Comparison of ENCODE assay signal across 12 cellular contexts in the genomic region with DNA sequence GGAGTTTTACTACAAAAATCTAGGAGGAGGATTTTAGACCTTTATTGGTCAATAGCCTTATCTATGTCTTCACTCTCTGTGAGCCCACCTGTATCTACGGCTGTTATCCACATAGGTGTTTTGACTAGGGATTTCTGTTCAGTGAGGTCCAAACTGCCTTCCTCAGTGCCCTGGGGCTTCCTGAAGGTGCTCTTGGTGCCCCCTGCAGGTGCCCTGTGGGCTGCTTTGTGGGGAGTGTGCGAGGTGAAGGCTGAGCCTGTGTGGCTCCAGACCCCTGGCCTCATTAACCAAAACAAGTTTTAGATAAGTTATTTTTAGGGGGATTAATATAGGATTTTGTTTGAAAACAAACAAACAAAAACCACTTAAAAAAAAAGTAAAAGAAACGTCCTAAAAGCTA.
DNase-seq lines count a peak whose midpoint lies in the region; ATAC-seq and TF ChIP-seq lines count a peak whose summit lies in the region.
"Had no signal": no experiment of that assay in that cellular context is flagged by ENCODE, and none has a peak within 500 bp of the region (broad histone marks: within the 10 kb centered on the region; RNA-seq: fewer than 3 reads in every experiment).

No MANE protein-coding gene starts in this region.

- H3K4me3 ChIP-seq in retinal pigment epithelial cell (ENCODE audit: low read length) = no peak overlapping the region
- H3K4me3 ChIP-seq: heart left ventricle had no signal

- H3K36me3 Mint-ChIP-seq in chondrocyte (ENCODE audit: low read depth) = peaks cover 2% of the 10 kb centered on the region
- H3K36me3 Mint-ChIP-seq in natural killer cell = no peaks in the 10 kb centered on the region

- H3K9me3 Mint-ChIP-seq in chondrocyte (ENCODE audit: low read depth) (no peaks in the 10 kb centered on the region), natural killer cell (no peaks in the 10 kb centered on the region)
- H3K9me3 Mint-ChIP-seq: activated CD4-positive, alpha-beta T cell treated with anti-CD3 and anti-CD28 coated beads, Interleukin-2, amount 10 ng/mL, durations not matched to agents 24 days and 14 days had no signal

- ATAC-seq in natural killer cell = no peak
- ATAC-seq: heart left ventricle had no signal

- peak; percentile 52 for DNase-seq in NCI-H82 (lab: John Stamatoyannopoulos, UW)
- no peak for DNase-seq in NCI-H82 treated with DMSO at 0.1 percent for 48 hours (lab: John Stamatoyannopoulos, UW; ENCODE audit: unreplicated experiment)
- peak; percentile 30 for DNase-seq in NCI-H1092 treated with DMSO at 0.1 percent for 48 hours (lab: John Stamatoyannopoulos, UW)
- DNase-seq in chondrocyte (ENCODE audit: low spot score) = no peak
- DNase-seq in retinal pigment epithelial cell (ENCODE audit: low read depth) = no peak
- DNase-seq in amniotic stem cell (lab: John Stamatoyannopoulos, UW) = no peak
- DNase-seq in SKM-1 treated with dmso at 0.1 percent for 144 hours (lab: John Stamatoyannopoulos, UW; ENCODE audit: unreplicated experiment) = no peak
- DNase-seq in natural killer cell = no peak
- DNase-seq: activated CD4-positive, alpha-beta T cell treated with anti-CD3 and anti-CD28 coated beads, Interleukin-2, amount 10 ng/mL, durations not matched to agents 24 days and 14 days; heart left ventricle; NCI-H2171 treated with DMSO at 0.1 percent for 48 hours; SIG-M5 had no signal

- H3K4me3 Mint-ChIP-seq in chondrocyte (ENCODE audit: unreplicated experiment) = no peak overlapping the region
- H3K4me3 Mint-ChIP-seq in natural killer cell = no peak overlapping the region
- H3K4me3 Mint-ChIP-seq: activated CD4-positive, alpha-beta T cell treated with anti-CD3 and anti-CD28 coated beads, Interleukin-2, amount 10 ng/mL, durations not matched to agents 24 days and 14 days had no signal

- TF ChIP-seq CTCF in chondrocyte (IDR thresholded peaks at IDR 0.05) (peak; percentile 35), retinal pigment epithelial cell (conservative IDR thresholded peaks at IDR 0.05; ENCODE audit: low read depth, low read length) (peak; percentile 49), natural killer cell (IDR thresholded peaks at IDR 0.05) (no peak)

- H3K27me3 Mint-ChIP-seq in chondrocyte (ENCODE audit: low read depth) = no peaks in the 10 kb centered on the region
- peaks cover 6 to 12% of the 10 kb centered on the region in 2 donors for H3K27me3 Mint-ChIP-seq in natural killer cell (ENCODE audit: low read depth in 2 of 2)
- H3K27me3 Mint-ChIP-seq: activated CD4-positive, alpha-beta T cell treated with anti-CD3 and anti-CD28 coated beads, Interleukin-2, amount 10 ng/mL, durations not matched to agents 24 days and 14 days had no signal

- H3K27ac Mint-ChIP-seq in chondrocyte (ENCODE audit: unreplicated experiment) (no peak overlapping the region), natural killer cell (no peak overlapping the region)
- H3K27ac Mint-ChIP-seq: activated CD4-positive, alpha-beta T cell treated with anti-CD3 and anti-CD28 coated beads, Interleukin-2, amount 10 ng/mL, durations not matched to agents 24 days and 14 days had no signal

- intact Hi-C loops in natural killer cell (cut with micrococcal nuclease) = no loop called here

- H3K4me1 Mint-ChIP-seq in chondrocyte (ENCODE audit: low read depth) (peaks cover 5% of the 10 kb centered on the region), natural killer cell (no peaks in the 10 kb centered on the region)

Comparison
In these comparisons a context has a peak if more than half of its experiments do, and no peak if none do; other contexts are left out.
1. DNase-seq: peak in NCI-H82 (single experiment) and NCI-H1092 treated with DMSO at 0.1 percent for 48 hours (single experiment); none in NCI-H82 treated with DMSO at 0.1 percent for 48 hours (single experiment), chondrocyte (single experiment), retinal pigment epithelial cell (single experiment), amniotic stem cell (single experiment), SKM-1 treated with dmso at 0.1 percent for 144 hours (single experiment) and natural killer cell (single experiment).